39 cellular contexts compared by ENCODE assay signal in genomic region chr3:109351231-109351630, GRCh38. TPM values are rescaled to one million over a fixed set of nuclear protein-coding genes. Genes with fewer than 3 reads are reported as not detected.
"Had no signal": no experiment of that assay in that cellular context is flagged by ENCODE, and none has a peak within 500 bp of the region (broad histone marks: within the 10 kb centered on the region; RNA-seq: fewer than 3 reads in every experiment).

No MANE protein-coding gene starts in this region.

- H3K9me3 ChIP-seq: ascending aorta had no signal

- H3K27me3 ChIP-seq: ascending aorta, cardiac muscle cell had no signal

- FAIRE-seq: bronchial epithelial cell, TTC549 had no signal

- H3K27ac Mint-ChIP-seq: activated CD4-positive, alpha-beta memory T cell treated with anti-CD3 and anti-CD28 coated beads, Interleukin-2, amount 10 ng/mL, durations not matched to agents 7 days and 5 days; activated CD4-positive, alpha-beta T cell treated with anti-CD3 and anti-CD28 coated beads for 36 hours; activated CD4-positive, alpha-beta T cell treated with anti-CD3 and anti-CD28 coated beads, Interleukin-2, amount 10 ng/mL, durations not matched to agents 7 days and 5 days; activated CD8-positive, alpha-beta memory T cell treated with anti-CD3 and anti-CD28 coated beads, Interleukin-2, amount 10 ng/mL, durations not matched to agents 7 days and 5 days; activated CD8-positive, alpha-beta T cell treated with anti-CD3 and anti-CD28 coated beads, Interleukin-2, amount 10 ng/mL, durations not matched to agents 7 days and 5 days; activated naive CD4-positive, alpha-beta T cell treated with anti-CD3 and anti-CD28 coated beads, Interleukin-2, amount 10 ng/mL, durations not matched to agents 7 days and 5 days; activated naive CD4-positive, alpha-beta T cell treated with anti-CD3 and anti-CD28 coated beads, Interleukin-2, amount 50 U/mL, for 24 hours; activated naive CD8-positive, alpha-beta T cell; activated naive CD8-positive, alpha-beta T cell treated with anti-CD3 and anti-CD28 coated beads, Interleukin-2, amount 10 ng/mL, durations not matched to agents 7 days and 5 days; activated naive CD8-positive, alpha-beta T cell treated with anti-CD3 and anti-CD28 coated beads, Interleukin-2, amount 50 U/mL, for 24 hours; activated T-cell treated with anti-CD3 and anti-CD28 coated beads, Interleukin-2, amount 50 U/mL, for 24 hours; activated T-helper 2 cell treated with anti-CD3 and anti-CD28 coated beads, Interferon-gamma antibody, Interleukin-2, Interleukin-4, amounts not matched to agents 10 μg/mL and 5 μg/mL and 100 μg/mL, durations not matched to agents 14 hours and 24 hours and 36 hours; brain; T-helper 17 cell had no signal

- H3K4me1 ChIP-seq: ascending aorta had no signal

- H3K27ac ChIP-seq: ascending aorta, cardiac muscle cell, VCaP had no signal

- DNase-seq: activated CD4-positive, alpha-beta memory T cell treated with anti-CD3 and anti-CD28 coated beads, Interleukin-2, amount 10 ng/mL, durations not matched to agents 7 days and 5 days; activated CD4-positive, alpha-beta T cell treated with anti-CD3 and anti-CD28 coated beads for 1 hour; activated CD4-positive, alpha-beta T cell treated with anti-CD3 and anti-CD28 coated beads for 36 hours; activated CD4-positive, alpha-beta T cell treated with anti-CD3 and anti-CD28 coated beads for 48 hours; activated CD4-positive, alpha-beta T cell treated with anti-CD3 and anti-CD28 coated beads, Interleukin-2, amount 10 ng/mL, durations not matched to agents 7 days and 5 days; activated CD4-positive, alpha-beta T cell treated with anti-CD3 and anti-CD28 coated beads, Interleukin-2, amount 50 U/mL, for 48 hours; activated CD4-positive, CD25-positive, alpha-beta regulatory T cell; activated CD8-positive, alpha-beta memory T cell treated with anti-CD3 and anti-CD28 coated beads for 24 hours; activated CD8-positive, alpha-beta memory T cell treated with anti-CD3 and anti-CD28 coated beads, Interleukin-2, amount 10 ng/mL, durations not matched to agents 7 days and 5 days; activated CD8-positive, alpha-beta memory T cell treated with anti-CD3 and anti-CD28 coated beads, Interleukin-2, amount 50 U/mL, for 48 hours; activated CD8-positive, alpha-beta T cell treated with anti-CD3 and anti-CD28 coated beads, Interleukin-2, amount 10 ng/mL, durations not matched to agents 7 days and 5 days; activated effector memory CD4-positive, alpha-beta T cell treated with Interleukin-2 at 50 U/mL for 16 hours; activated gamma-delta T cell; activated naive CD4-positive, alpha-beta T cell treated with anti-CD3 and anti-CD28 coated beads, Interleukin-2, amount 10 ng/mL, durations not matched to agents 7 days and 5 days; activated naive CD4-positive, alpha-beta T cell treated with Interleukin-2 at 50 U/mL for 16 hours; activated naive CD8-positive, alpha-beta T cell treated with anti-CD3 and anti-CD28 coated beads, Interleukin-2, amount 10 ng/mL, durations not matched to agents 7 days and 5 days; activated naive CD8-positive, alpha-beta T cell treated with anti-CD3 and anti-CD28 coated beads, Interleukin-2, amount 50 U/mL, for 24 hours; activated T-cell treated with anti-CD3 and anti-CD28 coated beads, Interleukin-2, amount 50 U/mL, for 24 hours; activated T-cell treated with anti-CD3 and anti-CD28 coated beads, Interleukin-2, amount 50 U/mL, for 48 hours; amygdala; anterior cingulate cortex; caudate nucleus; cerebellar nuclear complex; T-helper 17 cell had no signal

- H3K4me3 Mint-ChIP-seq: activated CD4-positive, alpha-beta memory T cell treated with anti-CD3 and anti-CD28 coated beads, Interleukin-2, amount 10 ng/mL, durations not matched to agents 7 days and 5 days; activated CD4-positive, alpha-beta T cell treated with anti-CD3 and anti-CD28 coated beads for 36 hours; activated CD4-positive, alpha-beta T cell treated with anti-CD3 and anti-CD28 coated beads, Interleukin-2, amount 10 ng/mL, durations not matched to agents 7 days and 5 days; activated CD8-positive, alpha-beta memory T cell treated with anti-CD3 and anti-CD28 coated beads, Interleukin-2, amount 10 ng/mL, durations not matched to agents 7 days and 5 days; activated CD8-positive, alpha-beta T cell treated with anti-CD3 and anti-CD28 coated beads, Interleukin-2, amount 10 ng/mL, durations not matched to agents 7 days and 5 days; activated naive CD4-positive, alpha-beta T cell treated with anti-CD3 and anti-CD28 coated beads, Interleukin-2, amount 10 ng/mL, durations not matched to agents 7 days and 5 days; activated naive CD4-positive, alpha-beta T cell treated with anti-CD3 and anti-CD28 coated beads, Interleukin-2, amount 50 U/mL, for 24 hours; activated naive CD8-positive, alpha-beta T cell; activated naive CD8-positive, alpha-beta T cell treated with anti-CD3 and anti-CD28 coated beads, Interleukin-2, amount 10 ng/mL, durations not matched to agents 7 days and 5 days; activated naive CD8-positive, alpha-beta T cell treated with anti-CD3 and anti-CD28 coated beads, Interleukin-2, amount 50 U/mL, for 24 hours; activated T-cell treated with anti-CD3 and anti-CD28 coated beads, Interleukin-2, amount 50 U/mL, for 24 hours; brain; central memory CD8-positive, alpha-beta T cell; T-helper 17 cell had no signal

- H3K9me3 Mint-ChIP-seq: activated CD4-positive, alpha-beta memory T cell treated with anti-CD3 and anti-CD28 coated beads, Interleukin-2, amount 10 ng/mL, durations not matched to agents 7 days and 5 days; activated CD4-positive, alpha-beta T cell treated with anti-CD3 and anti-CD28 coated beads, Interleukin-2, amount 10 ng/mL, durations not matched to agents 7 days and 5 days; activated naive CD4-positive, alpha-beta T cell treated with anti-CD3 and anti-CD28 coated beads, Interleukin-2, amount 10 ng/mL, durations not matched to agents 7 days and 5 days; activated naive CD4-positive, alpha-beta T cell treated with anti-CD3 and anti-CD28 coated beads, Interleukin-2, amount 50 U/mL, for 24 hours; activated naive CD8-positive, alpha-beta T cell treated with anti-CD3 and anti-CD28 coated beads, Interleukin-2, amount 10 ng/mL, durations not matched to agents 7 days and 5 days; activated naive CD8-positive, alpha-beta T cell treated with anti-CD3 and anti-CD28 coated beads, Interleukin-2, amount 50 U/mL, for 24 hours; activated T-cell treated with anti-CD3 and anti-CD28 coated beads, Interleukin-2, amount 50 U/mL, for 24 hours; activated T-helper 2 cell treated with anti-CD3 and anti-CD28 coated beads, Interferon-gamma antibody, Interleukin-2, Interleukin-4, amounts not matched to agents 10 μg/mL and 5 μg/mL and 100 μg/mL, durations not matched to agents 14 hours and 24 hours and 36 hours; brain; central memory CD8-positive, alpha-beta T cell had no signal

- H3K27me3 Mint-ChIP-seq: activated CD4-positive, alpha-beta T cell treated with anti-CD3 and anti-CD28 coated beads, Interleukin-2, amount 10 ng/mL, durations not matched to agents 7 days and 5 days; activated naive CD4-positive, alpha-beta T cell treated with anti-CD3 and anti-CD28 coated beads, Interleukin-2, amount 10 ng/mL, durations not matched to agents 7 days and 5 days; activated naive CD8-positive, alpha-beta T cell treated with anti-CD3 and anti-CD28 coated beads, Interleukin-2, amount 50 U/mL, for 24 hours had no signal

- ATAC-seq: activated CD4-positive, alpha-beta T cell treated with anti-CD3 and anti-CD28 coated beads for 36 hours; activated CD4-positive, CD25-positive, alpha-beta regulatory T cell treated with anti-CD3 and anti-CD28 coated beads, Interleukin-2, amount 50 U/mL, for 24 hours; activated CD8-positive, alpha-beta memory T cell treated with anti-CD3 and anti-CD28 coated beads, Interleukin-2, amount 10 ng/mL, durations not matched to agents 7 days and 5 days; activated CD8-positive, alpha-beta T cell treated with anti-CD3 and anti-CD28 coated beads, Interleukin-2, amount 10 ng/mL, durations not matched to agents 7 days and 5 days; activated naive CD8-positive, alpha-beta T cell treated with anti-CD3 and anti-CD28 coated beads, Interleukin-2, amount 50 U/mL, for 24 hours; T-helper 17 cell had no signal

- H3K36me3 ChIP-seq: ascending aorta, cardiac muscle cell had no signal

- H3K4me3 ChIP-seq: ascending aorta, cardiac muscle cell had no signal

- H3K4me1 Mint-ChIP-seq: activated CD4-positive, alpha-beta memory T cell treated with anti-CD3 and anti-CD28 coated beads, Interleukin-2, amount 10 ng/mL, durations not matched to agents 7 days and 5 days; activated CD4-positive, alpha-beta T cell treated with anti-CD3 and anti-CD28 coated beads for 36 hours; activated CD4-positive, alpha-beta T cell treated with anti-CD3 and anti-CD28 coated beads, Interleukin-2, amount 10 ng/mL, durations not matched to agents 7 days and 5 days; activated CD8-positive, alpha-beta memory T cell treated with anti-CD3 and anti-CD28 coated beads, Interleukin-2, amount 10 ng/mL, durations not matched to agents 7 days and 5 days; activated naive CD4-positive, alpha-beta T cell treated with anti-CD3 and anti-CD28 coated beads, Interleukin-2, amount 10 ng/mL, durations not matched to agents 7 days and 5 days; activated naive CD4-positive, alpha-beta T cell treated with anti-CD3 and anti-CD28 coated beads, Interleukin-2, amount 50 U/mL, for 24 hours; activated naive CD8-positive, alpha-beta T cell treated with anti-CD3 and anti-CD28 coated beads, Interleukin-2, amount 10 ng/mL, durations not matched to agents 7 days and 5 days; activated naive CD8-positive, alpha-beta T cell treated with anti-CD3 and anti-CD28 coated beads, Interleukin-2, amount 50 U/mL, for 24 hours; central memory CD8-positive, alpha-beta T cell; T-helper 17 cell had no signal

- H3K36me3 Mint-ChIP-seq: activated CD8-positive, alpha-beta memory T cell treated with anti-CD3 and anti-CD28 coated beads, Interleukin-2, amount 10 ng/mL, durations not matched to agents 7 days and 5 days; activated naive CD4-positive, alpha-beta T cell treated with anti-CD3 and anti-CD28 coated beads, Interleukin-2, amount 10 ng/mL, durations not matched to agents 7 days and 5 days; activated naive CD4-positive, alpha-beta T cell treated with anti-CD3 and anti-CD28 coated beads, Interleukin-2, amount 50 U/mL, for 24 hours; activated naive CD8-positive, alpha-beta T cell; activated naive CD8-positive, alpha-beta T cell treated with anti-CD3 and anti-CD28 coated beads, Interleukin-2, amount 10 ng/mL, durations not matched to agents 7 days and 5 days; brain had no signal

RNA-seq across cellular contexts. Expression of gene DPPA4, which starts 13.9 kb away (rescaled TPM):
- total RNA-seq: activated CD4-positive, alpha-beta memory T cell treated with anti-CD3 and anti-CD28 coated beads, Interleukin-2, amount 10 ng/mL, durations not matched to agents 7 days and 5 days; activated CD4-positive, alpha-beta T cell treated with anti-CD3 and anti-CD28 coated beads, Interleukin-2, amount 10 ng/mL, durations not matched to agents 7 days and 5 days; activated CD8-positive, alpha-beta memory T cell treated with anti-CD3 and anti-CD28 coated beads, Interleukin-2, amount 10 ng/mL, durations not matched to agents 7 days and 5 days; activated CD8-positive, alpha-beta T cell treated with anti-CD3 and anti-CD28 coated beads, Interleukin-2, amount 10 ng/mL, durations not matched to agents 7 days and 5 days; activated naive CD8-positive, alpha-beta T cell treated with anti-CD3 and anti-CD28 coated beads, Interleukin-2, amount 10 ng/mL, durations not matched to agents 7 days and 5 days; activated T-helper 2 cell treated with anti-CD3 and anti-CD28 coated beads, Interferon-gamma antibody, Interleukin-2, Interleukin-4, amounts not matched to agents 10 μg/mL and 5 μg/mL and 100 μg/mL, durations not matched to agents 14 hours and 24 hours and 36 hours; ascending aorta; bronchial epithelial cell; T-helper 1 cell treated with Interleukin-12 subunit alpha and Interleukin-12 subunit beta and Interleukin-4 antibody, amounts not matched to agents 30 ng/mL and 1 ng/mL, for 36 hours; T-helper 2 cell treated with Interferon-gamma antibody and Interleukin-4, amounts not matched to agents 100 ng/mL and 5 ng/mL, for 36 hours had no signal
- polyA plus RNA-seq: adipose tissue had no signal

RNA-seq across cellular contexts. Expression of gene DPPA2, which starts 34.9 kb away (rescaled TPM):
- total RNA-seq: activated CD4-positive, alpha-beta memory T cell treated with anti-CD3 and anti-CD28 coated beads, Interleukin-2, amount 10 ng/mL, durations not matched to agents 7 days and 5 days; activated CD4-positive, alpha-beta T cell treated with anti-CD3 and anti-CD28 coated beads for 36 hours; activated CD4-positive, alpha-beta T cell treated with anti-CD3 and anti-CD28 coated beads, Interleukin-2, amount 10 ng/mL, durations not matched to agents 7 days and 5 days; activated CD8-positive, alpha-beta memory T cell treated with anti-CD3 and anti-CD28 coated beads, Interleukin-2, amount 10 ng/mL, durations not matched to agents 7 days and 5 days; activated CD8-positive, alpha-beta T cell treated with anti-CD3 and anti-CD28 coated beads, Interleukin-2, amount 10 ng/mL, durations not matched to agents 7 days and 5 days; activated naive CD8-positive, alpha-beta T cell treated with anti-CD3 and anti-CD28 coated beads, Interleukin-2, amount 10 ng/mL, durations not matched to agents 7 days and 5 days; activated T-helper 2 cell treated with anti-CD3 and anti-CD28 coated beads, Interferon-gamma antibody, Interleukin-2, Interleukin-4, amounts not matched to agents 10 μg/mL and 5 μg/mL and 100 μg/mL, durations not matched to agents 14 hours and 24 hours and 36 hours; ascending aorta; bronchial epithelial cell; cardiac muscle cell; chondrocyte; T-helper 1 cell treated with Interleukin-12 subunit alpha and Interleukin-12 subunit beta and Interleukin-4 antibody, amounts not matched to agents 30 ng/mL and 1 ng/mL, for 36 hours; T-helper 17 cell; T-helper 2 cell treated with Interferon-gamma antibody and Interleukin-4, amounts not matched to agents 100 ng/mL and 5 ng/mL, for 36 hours had no signal
- polyA plus RNA-seq: adipose tissue, cardiac muscle cell had no signal
